22 cellular contexts compared by ENCODE assay signal in genomic region chr10:20891338-20891714, GRCh38. TPM values are rescaled to one million over a fixed set of nuclear protein-coding genes. Genes with fewer than 3 reads are reported as not detected.
DNase-seq lines count a peak whose midpoint lies in the region; ATAC-seq and TF ChIP-seq lines count a peak whose summit lies in the region.
"Had no signal": no experiment of that assay in that cellular context is flagged by ENCODE, and none has a peak within 500 bp of the region (broad histone marks: within the 10 kb centered on the region; RNA-seq: fewer than 3 reads in every experiment).

No MANE protein-coding gene starts in this region.

- H3K27me3 Mint-ChIP-seq in activated CD8-positive, alpha-beta T cell treated with anti-CD3 and anti-CD28 coated beads, Interleukin-2, amount 10 ng/mL, durations not matched to agents 7 days and 5 days (ENCODE audit: low read depth): no peaks in the 10 kb centered on the region
- H3K27me3 Mint-ChIP-seq: type B pancreatic cell had no signal

- no peaks in the 10 kb centered on the region for H3K36me3 Mint-ChIP-seq in activated CD8-positive, alpha-beta T cell treated with anti-CD3 and anti-CD28 coated beads, Interleukin-2, amount 10 ng/mL, durations not matched to agents 7 days and 5 days (ENCODE audit: low read depth)
- H3K36me3 Mint-ChIP-seq: stimulated activated memory B cell treated with anti-CD40 and anti-IgM and Interleukin-4, amounts not matched to agents 10 μg/mL and 1 μg/mL and 100 μg/mL, for 72 hours had no signal

- H3K4me1 ChIP-seq in fibroblast of lung (ENCODE audit: control insufficient read depth, extremely low read depth, insufficient read depth, low read length) (no peaks in the 10 kb centered on the region), MM.1S (ENCODE audit: low read length) (no peaks in the 10 kb centered on the region)
- H3K4me1 ChIP-seq: gastrocnemius medialis, Peyer's patch had no signal

- H3K9me2 ChIP-seq in MM.1S (replicated peaks; ENCODE audit: insufficient read depth, low read length): no peaks in the 10 kb centered on the region

- POLR2A ChIA-PET in activated CD8-positive, alpha-beta T cell treated with anti-CD3 and anti-CD28 coated beads, Interleukin-2, amount 10 ng/mL, durations not matched to agents 7 days and 5 days (lab: Charles Lee): no interaction called here

- H3K9ac ChIP-seq in fibroblast of lung (ENCODE audit: insufficient read depth, low read length) (no peak overlapping the region), MM.1S (ENCODE audit: low read length) (no peak overlapping the region)

- TF ChIP-seq CTCF in fibroblast of lung (conservative IDR thresholded peaks at IDR 0.05 in 1 of 2, IDR thresholded peaks at IDR 0.05 in 1 of 2; ENCODE audit: low read depth in 1 of 2, low read length in 2 of 2): no peak
- TF ChIP-seq CTCF in kidney epithelial cell (IDR thresholded peaks at IDR 0.05; ENCODE audit: insufficient read depth, low read length, poor library complexity, severe bottlenecking): no peak
- no peak for TF ChIP-seq CTCF in MM.1S (IDR thresholded peaks at IDR 0.05; ENCODE audit: low read length)

- no peaks in the 10 kb centered on the region for H3F3A ChIP-seq in MM.1S (ENCODE audit: insufficient read depth, low read length)

- H3K4me2 ChIP-seq in fibroblast of lung (ENCODE audit: extremely low read depth, insufficient read depth, low read length) (no peak overlapping the region), MM.1S (ENCODE audit: low read depth, low read length) (no peak overlapping the region)

- H3K27me3 ChIP-seq in fibroblast of lung (ENCODE audit: control insufficient read depth, insufficient read depth, low read length) (no peaks in the 10 kb centered on the region), kidney epithelial cell (ENCODE audit: control insufficient read depth, insufficient read depth, low read length) (no peaks in the 10 kb centered on the region), MM.1S (replicated peaks; ENCODE audit: insufficient read depth, low read length) (no peaks in the 10 kb centered on the region)
- H3K27me3 ChIP-seq: gastrocnemius medialis, Peyer's patch had no signal

- H3K4me3 ChIP-seq in fibroblast of lung (replicated peaks in 1 of 4; ENCODE audit: control extremely low read depth in 1 of 4, insufficient read depth in 1 of 4, low read depth in 3 of 4, low read length in 4 of 4) (no peak overlapping the region), kidney epithelial cell (ENCODE audit: low read depth, low read length) (no peak overlapping the region), MM.1S (ENCODE audit: low read length) (no peak overlapping the region)
- H3K4me3 ChIP-seq: gastrocnemius medialis, Peyer's patch had no signal

- no peak overlapping the region for H3K4me3 Mint-ChIP-seq in activated CD8-positive, alpha-beta T cell treated with anti-CD3 and anti-CD28 coated beads, Interleukin-2, amount 10 ng/mL, durations not matched to agents 7 days and 5 days
- H3K4me3 Mint-ChIP-seq: brain; CD4-positive, alpha-beta T cell; stimulated activated memory B cell treated with anti-CD40 and anti-IgM and Interleukin-4, amounts not matched to agents 10 μg/mL and 1 μg/mL and 100 μg/mL, for 72 hours; T-helper 1 cell treated with Interleukin-12 subunit alpha and Interleukin-12 subunit beta and Interleukin-4 antibody, amounts not matched to agents 30 μg/mL and 1 μg/mL, for 36 hours; type B pancreatic cell had no signal

- DNase-seq in A172 (ENCODE audit: low spot score) (peak; percentile 92), NCI-H69 (lab: John Stamatoyannopoulos, UW) (peak; percentile 69), fibroblast of lung (ENCODE audit: low read depth in 2 of 2) (peak; percentile 81 to 95), kidney epithelial cell (ENCODE audit: low read depth) (peak; percentile 32), T-helper 9 cell (no peak), MM.1S (no peak)
- no peak for DNase-seq in activated T-cell treated with anti-CD3 and anti-CD28 coated beads, Interleukin-2, amount 50 U/mL, for 1 hour
- no peak for DNase-seq in activated CD8-positive, alpha-beta T cell treated with anti-CD3 and anti-CD28 coated beads, Interleukin-2, amount 10 ng/mL, durations not matched to agents 7 days and 5 days
- DNase-seq: activated CD4-positive, alpha-beta T cell treated with anti-CD3 and anti-CD28 coated beads for 1 hour; activated naive CD4-positive, alpha-beta T cell treated with Interleukin-2 at 50 U/mL for 16 hours; CD4-positive, alpha-beta T cell; effector CD8-positive, alpha-beta T cell; EL; gastrocnemius medialis; NCI-H2081; NCI-H748 treated with DMSO at 0.1 percent for 48 hours; Peyer's patch; small intestine had no signal

- no peaks in the 10 kb centered on the region for H3K9me3 ChIP-seq in fibroblast of lung (ENCODE audit: control insufficient read depth, insufficient read depth, low read depth, low read length)
- no peaks in the 10 kb centered on the region for H3K9me3 ChIP-seq in MM.1S (replicated peaks; ENCODE audit: insufficient read depth, low read length)
- H3K9me3 ChIP-seq: gastrocnemius medialis, Peyer's patch had no signal

- H4K20me1 ChIP-seq in fibroblast of lung (ENCODE audit: control insufficient read depth, extremely low read depth, insufficient read depth, low read length): no peaks in the 10 kb centered on the region
- H4K20me1 ChIP-seq in MM.1S (ENCODE audit: insufficient read depth, low read length): no peaks in the 10 kb centered on the region

- H3K79me2 ChIP-seq in fibroblast of lung (ENCODE audit: control insufficient read depth, insufficient read depth, low read length): no peaks in the 10 kb centered on the region
- no peaks in the 10 kb centered on the region for H3K79me2 ChIP-seq in MM.1S (ENCODE audit: low read length)

- H2AFZ ChIP-seq in fibroblast of lung (ENCODE audit: low read length): no peak overlapping the region
- no peak overlapping the region for H2AFZ ChIP-seq in MM.1S (ENCODE audit: low read length)

- no peak overlapping the region for H3K27ac Mint-ChIP-seq in activated CD8-positive, alpha-beta T cell treated with anti-CD3 and anti-CD28 coated beads, Interleukin-2, amount 10 ng/mL, durations not matched to agents 7 days and 5 days
- H3K27ac Mint-ChIP-seq: brain; CD4-positive, alpha-beta T cell; stimulated activated memory B cell treated with anti-CD40 and anti-IgM and Interleukin-4, amounts not matched to agents 10 μg/mL and 1 μg/mL and 100 μg/mL, for 72 hours; T-helper 1 cell treated with Interleukin-12 subunit alpha and Interleukin-12 subunit beta and Interleukin-4 antibody, amounts not matched to agents 30 μg/mL and 1 μg/mL, for 36 hours; type B pancreatic cell had no signal

- no peaks in the 10 kb centered on the region for H3K4me1 Mint-ChIP-seq in activated CD8-positive, alpha-beta T cell treated with anti-CD3 and anti-CD28 coated beads, Interleukin-2, amount 10 ng/mL, durations not matched to agents 7 days and 5 days (ENCODE audit: low read depth)
- H3K4me1 Mint-ChIP-seq: stimulated activated memory B cell treated with anti-CD40 and anti-IgM and Interleukin-4, amounts not matched to agents 10 μg/mL and 1 μg/mL and 100 μg/mL, for 72 hours had no signal

- ATAC-seq in activated CD8-positive, alpha-beta T cell treated with anti-CD3 and anti-CD28 coated beads, Interleukin-2, amount 10 ng/mL, durations not matched to agents 7 days and 5 days: no peak
- ATAC-seq: gastrocnemius medialis; stimulated activated memory B cell treated with anti-CD40 and anti-IgM and Interleukin-4, amounts not matched to agents 10 μg/mL and 1 μg/mL and 100 μg/mL, for 72 hours had no signal

- CTCF ChIA-PET in activated CD8-positive, alpha-beta T cell treated with anti-CD3 and anti-CD28 coated beads, Interleukin-2, amount 10 ng/mL, durations not matched to agents 7 days and 5 days (lab: Charles Lee): no interaction called here

- no peaks in the 10 kb centered on the region for H3K9me3 Mint-ChIP-seq in activated CD8-positive, alpha-beta T cell treated with anti-CD3 and anti-CD28 coated beads, Interleukin-2, amount 10 ng/mL, durations not matched to agents 7 days and 5 days (ENCODE audit: insufficient read depth)
- H3K9me3 Mint-ChIP-seq: brain; CD4-positive, alpha-beta T cell; stimulated activated memory B cell treated with anti-CD40 and anti-IgM and Interleukin-4, amounts not matched to agents 10 μg/mL and 1 μg/mL and 100 μg/mL, for 72 hours; T-helper 1 cell treated with Interleukin-12 subunit alpha and Interleukin-12 subunit beta and Interleukin-4 antibody, amounts not matched to agents 30 μg/mL and 1 μg/mL, for 36 hours; type B pancreatic cell had no signal

- H3K27ac ChIP-seq in fibroblast of lung (ENCODE audit: insufficient read depth, low read length) (no peak overlapping the region), MM.1S (ENCODE audit: low read length) (no peak overlapping the region)
- H3K27ac ChIP-seq: gastrocnemius medialis, Peyer's patch had no signal

- H3K36me3 ChIP-seq in fibroblast of lung (ENCODE audit: control insufficient read depth, insufficient read depth, low read length): no peaks in the 10 kb centered on the region
- H3K36me3 ChIP-seq in kidney epithelial cell (ENCODE audit: control insufficient read depth, insufficient read depth, low read length): no peaks in the 10 kb centered on the region
- H3K36me3 ChIP-seq in MM.1S (replicated peaks; ENCODE audit: insufficient read depth, low read length): no peaks in the 10 kb centered on the region
- H3K36me3 ChIP-seq: gastrocnemius medialis, Peyer's patch had no signal

RNA-seq across cellular contexts. Expression of gene NEBL, which starts 5.8 kb away (rescaled TPM):
- total RNA-seq in A172 (2014; rRNA removed; shearing (Covaris generic)): 1.6 and 3.4 TPM in 2 replicates
- 0.33 and 1.3 TPM in 2 replicates for total RNA-seq in fibroblast of lung
- 0.11 and 0.20 TPM in 2 replicates for polyA plus RNA-seq in fibroblast of lung
- 0.06 TPM in 2 replicates for polyA plus RNA-seq in fibroblast of lung (2012)
- 1.4 TPM in 1 of 2 replicates, not detected in the other for polyA minus RNA-seq in fibroblast of lung (ENCODE audit: low replicate concordance)
- total RNA-seq in kidney epithelial cell: 6.9 and 8.9 TPM in 2 replicates
- not detected for total RNA-seq in activated CD8-positive, alpha-beta T cell treated with anti-CD3 and anti-CD28 coated beads, Interleukin-2, amount 10 ng/mL, durations not matched to agents 7 days and 5 days

Comparison
In these comparisons a context has a peak if more than half of its experiments do, and no peak if none do; other contexts are left out.
1. DNase-seq: peak in A172 (single experiment), NCI-H69 (single experiment), fibroblast of lung (2 of 2) and kidney epithelial cell (single experiment); none in activated T-cell treated with anti-CD3 and anti-CD28 coated beads, Interleukin-2, amount 50 U/mL, for 1 hour (single experiment), T-helper 9 cell (single experiment), MM.1S (single experiment) and activated CD8-positive, alpha-beta T cell treated with anti-CD3 and anti-CD28 coated beads, Interleukin-2, amount 10 ng/mL, durations not matched to agents 7 days and 5 days (single experiment).